ENCODE assay signal across 7 cellular contexts in genomic region chr20:32762754-32763201, GRCh38. TPM values are rescaled to one million over a fixed set of nuclear protein-coding genes. Genes with fewer than 3 reads are reported as not detected.
A peak's percentile ranks its signal among the peaks of the same experiment; 100 is the strongest.
DNase-seq lines count a peak whose midpoint lies in the region; ATAC-seq and TF ChIP-seq lines count a peak whose summit lies in the region.

No MANE protein-coding gene starts in this region.

- peak overlapping the region; percentile 47 for H3K4me3 ChIP-seq in GM12875 (ENCODE audit: low read depth, low read length)
- peak overlapping the region; percentile 89 for H3K4me3 ChIP-seq in WI38 (ENCODE audit: low read depth, low read length)
- H3K4me3 ChIP-seq in fibroblast of villous mesenchyme (ENCODE audit: low read depth, low read length): peak overlapping the region; percentile 90
- peak overlapping the region; percentile 89 for H3K4me3 ChIP-seq in rectal smooth muscle tissue (ENCODE audit: low read length)

- H3K27ac ChIP-seq in rectal smooth muscle tissue (ENCODE audit: low read depth, low read length): no peak overlapping the region

- ATAC-seq in HG03108 (IDR thresholded peaks at IDR 0.05; ENCODE audit: unreplicated experiment) (peak; percentile 8), GM19023 (IDR thresholded peaks at IDR 0.05; ENCODE audit: unreplicated experiment) (no peak), HG03571 (IDR thresholded peaks at IDR 0.05; ENCODE audit: unreplicated experiment) (no peak)

- H3K4me1 ChIP-seq in rectal smooth muscle tissue (ENCODE audit: control insufficient read depth, insufficient read depth, low read length): peaks cover 9% of the 10 kb centered on the region

- DNase-seq in fibroblast of villous mesenchyme (ENCODE audit: low read depth): no peak

- TF ChIP-seq CTCF in GM12875 (IDR thresholded peaks at IDR 0.05; ENCODE audit: borderline replicate concordance, insufficient read depth, low read depth, low read length): no peak
- TF ChIP-seq CTCF in WI38 (IDR thresholded peaks at IDR 0.05; ENCODE audit: low read depth, low read length): no peak
- no peak for TF ChIP-seq CTCF in fibroblast of villous mesenchyme (IDR thresholded peaks at IDR 0.05; ENCODE audit: insufficient read depth, low read depth, low read length)

- H3K9ac ChIP-seq in rectal smooth muscle tissue (ENCODE audit: low read length): peak overlapping the region; percentile 13

- H3K36me3 ChIP-seq in rectal smooth muscle tissue (ENCODE audit: control insufficient read depth, insufficient read depth, low read length): no peaks in the 10 kb centered on the region

- no peaks in the 10 kb centered on the region for H3K27me3 ChIP-seq in rectal smooth muscle tissue (ENCODE audit: control insufficient read depth, insufficient read depth, low read length)

RNA-seq across cellular contexts. Expression of gene DNMT3B, which starts 0.6 kb away (rescaled TPM):
- 3.2 and 3.5 TPM in 2 replicates for total RNA-seq in fibroblast of villous mesenchyme

RNA-seq across cellular contexts. Expression of gene COMMD7, which starts 19.5 kb away (rescaled TPM):
- total RNA-seq in fibroblast of villous mesenchyme: 45.8 and 56.7 TPM in 2 replicates

RNA-seq across cellular contexts. Expression of gene MAPRE1, which starts 57.0 kb away (rescaled TPM):
- 94.1 and 133 TPM in 2 replicates for total RNA-seq in fibroblast of villous mesenchyme
